In genomic region chr22:42622061-42622710, GRCh38 we compare ENCODE assay signal across 2 cellular contexts.
TF ChIP-seq lines count a peak whose summit lies in the region.

No MANE protein-coding gene starts in this region.

TF ChIP-seq in HEK293, 187 proteins besides CTCF, POLR2A, EP300 and RAD21:
- no peak for TF ChIP-seq KLF16 (tag by site-specific recombination; IDR thresholded peaks at IDR 0.05)
- TF ChIP-seq BCL6B (tag by site-specific recombination; IDR thresholded peaks at IDR 0.05) = no peak
- 0 out of 2 replicates have a peak, but pooled peaks have one; percentile 45 for TF ChIP-seq BCL11B (tag by site-specific recombination; IDR thresholded peaks at IDR 0.05; ENCODE audit: low read depth)
- no peak for TF ChIP-seq ZNF843 (tag by site-specific recombination; IDR thresholded peaks at IDR 0.05)
- TF ChIP-seq ZNF521 (tag by site-specific recombination; IDR thresholded peaks at IDR 0.05) = no peak
- no peak for TF ChIP-seq IKZF3 (tag by site-specific recombination; IDR thresholded peaks at IDR 0.05)

TF ChIP-seq in GM12878, 131 proteins besides CTCF, POLR2A, EP300 and RAD21:
- TF ChIP-seq NFIC (IDR thresholded peaks at IDR 0.05; ENCODE audit: low read depth, low read length) (no peak), MLLT1 (IDR thresholded peaks at IDR 0.05) (0 out of 2 replicates have a peak, but pooled peaks have one; percentile 2)
TF ChIP-seq in GM12878: peak in this region for 1.
